Comparison of ENCODE assay signal across 8 cellular contexts in genomic region chr10:47384148-47384921, GRCh38. TPM values are rescaled to one million over a fixed set of nuclear protein-coding genes. Genes with fewer than 3 reads are reported as not detected.
DNase-seq lines count a peak whose midpoint lies in the region; ATAC-seq and TF ChIP-seq lines count a peak whose summit lies in the region.

TSS of gene ZNF488 (minus strand) at chr10:47384293. CDS start at chr10:47368829, 15,464 bp downstream.

- H3K4me3 ChIP-seq in BE2C (ENCODE audit: low read depth, low read length), result peak within 1 kb of the TSS; percentile 66

- ATAC-seq in GM19351 (IDR thresholded peaks at IDR 0.05; ENCODE audit: unreplicated experiment) (peak; percentile 93), HG03457 (IDR thresholded peaks at IDR 0.05; ENCODE audit: unreplicated experiment) (peak; percentile 83)

- no peaks in the 10 kb centered on the region for H3K36me3 ChIP-seq in BE2C

- H3K9me3 ChIP-seq in BE2C, result no peaks in the 10 kb centered on the region

- DNase-seq in BE2C, result peak; percentile 83
- peak; percentile 87 for DNase-seq in NCI-H82 (lab: John Stamatoyannopoulos, UW)
- DNase-seq in activated CD8-positive, alpha-beta memory T cell treated with anti-CD3 and anti-CD28 coated beads for 1 hour (ENCODE audit: extremely low read depth in 1 of 2, low read depth in 1 of 2), result peak; percentile 19 to 56
- peak; percentile 67 for DNase-seq in effector CD8-positive, alpha-beta T cell (lab: John Stamatoyannopoulos, UW)
- peak; percentile 96 for DNase-seq in medulla oblongata (ENCODE audit: extremely low spot score)
- peak; percentile 33 to 77 (median 52) for DNase-seq in stimulated activated CD4-positive, alpha-beta T cell treated with anti-CD3 and anti-CD28 coated beads, TNF-alpha, amount 100 ng/mL, for 24 hours (ENCODE audit: low read depth in 3 of 3)

- peaks cover 11% of the 10 kb centered on the region for H3K27me3 ChIP-seq in BE2C

- H3K4me1 ChIP-seq in BE2C, result no peaks in the 10 kb centered on the region

- no peak for TF ChIP-seq CTCF in BE2C (IDR thresholded peaks at IDR 0.05; ENCODE audit: low read depth, low read length)

RNA-seq across cellular contexts. Expression of gene ZNF488, which starts in this region (rescaled TPM):
- not detected for polyA plus RNA-seq in BE2C (2012; ENCODE audit: insufficient read depth, insufficient read length, low read depth)

Comparison
In these comparisons a context has a peak if more than half of its experiments do, and no peak if none do; other contexts are left out.
1. Peak in every context shown above with its lines: DNase-seq, ATAC-seq and H3K4me3 ChIP-seq.
2. DNase-seq: peak in every context shown above with its lines; median percentile 96 in medulla oblongata; 87 in NCI-H82; 83 in BE2C; 67 in effector CD8-positive, alpha-beta T cell; 52 in stimulated activated CD4-positive, alpha-beta T cell treated with anti-CD3 and anti-CD28 coated beads, TNF-alpha, amount 100 ng/mL, for 24 hours; 38 in activated CD8-positive, alpha-beta memory T cell treated with anti-CD3 and anti-CD28 coated beads for 1 hour.